ENCODE assay signal across 8 cellular contexts in genomic region chr12:30753761-30754382, GRCh38. TPM values are rescaled to one million over a fixed set of nuclear protein-coding genes. Genes with fewer than 3 reads are reported as not detected.
A peak's percentile ranks its signal among the peaks of the same experiment; 100 is the strongest.
DNase-seq lines count a peak whose midpoint lies in the region; ATAC-seq, FAIRE-seq and TF ChIP-seq lines count a peak whose summit lies in the region.

No MANE protein-coding gene starts in this region.

- H3F3A ChIP-seq in neural progenitor cell (ENCODE audit: low read depth): peaks cover 29% of the 10 kb centered on the region

- peak overlapping the region; percentile 93 for H3K27ac Mint-ChIP-seq in neural progenitor cell

- H3K27ac ChIP-seq in ACC112 (ENCODE audit: low read depth, low read length) (peak overlapping the region; percentile 28), endothelial cell of umbilical vein (ENCODE audit: insufficient read depth, low read depth, low read length) (peak overlapping the region; percentile 14), neural progenitor cell (peak overlapping the region; percentile 88)

- intact Hi-C loops in endothelial cell of umbilical vein (cut with micrococcal nuclease): loop anchor here (1.0 kb wide), 3 partner anchors 41 to 59 kb away; partner anchors contain the start of gene IPO8

- CTCF ChIA-PET in endothelial cell of umbilical vein (lab: Charles Lee): interaction anchor here (0.8 to 5.2 kb wide), 16 partner anchors 9 to 58 kb away, joined by 3 to 55 read pairs (median 5); partner anchors contain the start of gene IPO8

- H4K20me1 ChIP-seq in endothelial cell of umbilical vein (replicated peaks; ENCODE audit: control insufficient read depth, extremely low read depth, insufficient read depth, low read length) (no peaks in the 10 kb centered on the region), neural progenitor cell (ENCODE audit: low read depth) (peaks cover 17% of the 10 kb centered on the region)

- H3K79me2 ChIP-seq in ACC112 (ENCODE audit: control insufficient read depth, insufficient read depth, low read length, unreplicated experiment) (peaks cover 53% of the 10 kb centered on the region), endothelial cell of umbilical vein (ENCODE audit: control insufficient read depth, insufficient read depth, low read length) (peaks cover 49% of the 10 kb centered on the region), neural progenitor cell (ENCODE audit: low read depth) (peaks cover 51% of the 10 kb centered on the region)

- FAIRE-seq in endothelial cell of umbilical vein (lab: Jason Lieb, UNC): no peak

- H3K36me3 Mint-ChIP-seq in neural progenitor cell: peaks cover 13% of the 10 kb centered on the region

- H3K27me3 ChIP-seq in ACC112 (ENCODE audit: insufficient read depth, low read length): no peaks in the 10 kb centered on the region
- no peaks in the 10 kb centered on the region for H3K27me3 ChIP-seq in endothelial cell of umbilical vein (ENCODE audit: control insufficient read depth in 2 of 2, insufficient read depth in 2 of 2, low read length in 2 of 2)
- H3K27me3 ChIP-seq in neural progenitor cell: peaks cover 15% of the 10 kb centered on the region

- H2AFZ ChIP-seq in ACC112 (ENCODE audit: low read length, unreplicated experiment): peak overlapping the region; percentile 10
- H2AFZ ChIP-seq in endothelial cell of umbilical vein (ENCODE audit: low read depth, low read length): peak overlapping the region; percentile 0
- peak overlapping the region; percentile 86 for H2AFZ ChIP-seq in neural progenitor cell (replicated peaks)

- no TSS peak for BruUV-seq in endothelial cell of umbilical vein (replicated peaks; lab: Mats Ljungman, UMichigan)

- H3K9ac ChIP-seq in endothelial cell of umbilical vein (replicated peaks; ENCODE audit: extremely low read depth, insufficient read depth, low read length): peak overlapping the region; percentile 29
- H3K9ac ChIP-seq in neural progenitor cell: peak overlapping the region; percentile 55

- H3K27me3 Mint-ChIP-seq in neural progenitor cell (ENCODE audit: insufficient read depth, low read depth): no peaks in the 10 kb centered on the region

- H3K4me1 ChIP-seq in ACC112 (ENCODE audit: control insufficient read depth, insufficient read depth, low read length, unreplicated experiment) (peaks cover 44% of the 10 kb centered on the region), endothelial cell of umbilical vein (ENCODE audit: control insufficient read depth, extremely low read depth, insufficient read depth, low read length) (peaks cover 15% of the 10 kb centered on the region), neural progenitor cell (peaks cover 14% of the 10 kb centered on the region)

- H3K36me3 ChIP-seq in ACC112 (ENCODE audit: insufficient read depth, low read length) (no peaks in the 10 kb centered on the region), endothelial cell of umbilical vein (ENCODE audit: control insufficient read depth in 2 of 2, extremely low read depth in 1 of 2, insufficient read depth in 2 of 2, low read length in 2 of 2) (peaks cover 0 to 1% of the 10 kb centered on the region in 2 experiments), neural progenitor cell (no peaks in the 10 kb centered on the region)

- no peaks in the 10 kb centered on the region for H3K9me1 ChIP-seq in endothelial cell of umbilical vein (replicated peaks; ENCODE audit: control insufficient read depth, extremely low read depth, insufficient read depth, low read length)

- no peaks in the 10 kb centered on the region for H3K9me3 Mint-ChIP-seq in neural progenitor cell

- H3K9me3 ChIP-seq in endothelial cell of umbilical vein (replicated peaks; ENCODE audit: control insufficient read depth, insufficient read depth, low read length): no peaks in the 10 kb centered on the region
- H3K9me3 ChIP-seq in neural progenitor cell (ENCODE audit: low read depth): no peaks in the 10 kb centered on the region

- no peak for TF ChIP-seq CTCF in GM12875 (IDR thresholded peaks at IDR 0.05; ENCODE audit: borderline replicate concordance, insufficient read depth, low read depth, low read length)
- no peak for TF ChIP-seq CTCF in endothelial cell of umbilical vein (IDR thresholded peaks at IDR 0.05; ENCODE audit: extremely low read depth in 1 of 2, insufficient read depth in 1 of 2, low read depth in 1 of 2, low read length in 2 of 2)
- TF ChIP-seq CTCF in neural progenitor cell (IDR thresholded peaks at IDR 0.05): no peak

- H3K4me2 ChIP-seq in endothelial cell of umbilical vein (ENCODE audit: insufficient read depth, low read length): peak overlapping the region; percentile 55
- H3K4me2 ChIP-seq in neural progenitor cell: peak overlapping the region; percentile 94

- peak overlapping the region; percentile 97 for H3K4me3 Mint-ChIP-seq in neural progenitor cell

- no peak for ATAC-seq in HG02970 (IDR thresholded peaks at IDR 0.05; ENCODE audit: low FRiP score, unreplicated experiment)

- H3K4me3 ChIP-seq in ACC112 (ENCODE audit: low read depth, low read length): peak overlapping the region; percentile 86
- peak overlapping the region; percentile 68 for H3K4me3 ChIP-seq in GM12875 (ENCODE audit: low read depth, low read length)
- H3K4me3 ChIP-seq in endothelial cell of umbilical vein (replicated peaks in 1 of 3; ENCODE audit: insufficient read depth in 1 of 3, low read depth in 1 of 3, low read length in 3 of 3): peak overlapping the region; percentile 7 to 70 (median 48)
- H3K4me3 ChIP-seq in neural progenitor cell: peak overlapping the region; percentile 80

- POLR2A ChIA-PET in endothelial cell of umbilical vein (lab: Charles Lee): interaction anchor here (1.0 to 2.8 kb wide), 2 partner anchors 39 to 42 kb away, joined by 4 to 22 read pairs; no protein-coding TSS in a partner anchor

- DNase-seq in RPMI8226 (peak; percentile 33), endothelial cell of umbilical vein (ENCODE audit: low read depth, low spot score) (peak; percentile 31), neural progenitor cell (ENCODE audit: low spot score) (peak; percentile 2), NCI-H2029 (lab: John Stamatoyannopoulos, UW) (no peak), MV-4-11 (lab: John Stamatoyannopoulos, UW) (no peak)

- TF ChIP-seq POLR2A in endothelial cell of umbilical vein (IDR thresholded peaks at IDR 0.05; ENCODE audit: low read depth, low read length): no peak

- dilution Hi-C loops in endothelial cell of umbilical vein (cut with MboI; ENCODE audit: extremely low pct_ligation_motif_present, low sequenced_read_pairs): no loop called here

- H3K4me1 Mint-ChIP-seq in neural progenitor cell: peaks cover 34% of the 10 kb centered on the region

TF ChIP-seq in endothelial cell of umbilical vein, 7 proteins besides CTCF, POLR2A, EP300 and RAD21:
- TF ChIP-seq, protein P1, sequence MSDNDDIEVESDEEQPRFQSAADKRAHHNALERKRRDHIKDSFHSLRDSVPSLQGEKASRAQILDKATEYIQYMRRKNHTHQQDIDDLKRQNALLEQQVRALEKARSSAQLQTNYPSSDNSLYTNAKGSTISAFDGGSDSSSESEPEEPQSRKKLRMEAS (IDR thresholded peaks at IDR 0.05; ENCODE audit: insufficient read depth, insufficient read length): no peak
- no peak for TF ChIP-seq JUN (IDR thresholded peaks at IDR 0.05; ENCODE audit: borderline replicate concordance, insufficient read depth, insufficient read length, low read depth)
- no peak for TF ChIP-seq FOS (IDR thresholded peaks at IDR 0.05; ENCODE audit: borderline replicate concordance, insufficient read depth, low read length)
- TF ChIP-seq POLR2AphosphoS5 (IDR thresholded peaks at IDR 0.05; ENCODE audit: insufficient read depth, low read depth, low read length): no peak
- no peak for TF ChIP-seq GATA2 (IDR thresholded peaks at IDR 0.05; ENCODE audit: insufficient read depth, insufficient read length, low read depth, low read length)
- TF ChIP-seq EZH2 (IDR thresholded peaks at IDR 0.05; ENCODE audit: borderline replicate concordance, low read depth, low read length, severe bottlenecking): no peak
- no peak for TF ChIP-seq MYC (IDR thresholded peaks at IDR 0.05; ENCODE audit: low read depth, low read length)

RNA-seq across cellular contexts. Expression of gene CAPRIN2, which starts 0.9 kb away (rescaled TPM):
- 25.0 and 29.9 TPM in 2 replicates for total RNA-seq in endothelial cell of umbilical vein
- polyA plus RNA-seq in endothelial cell of umbilical vein: 11.3 and 13.5 TPM in 2 replicates
- 8.0 and 9.2 TPM in 2 replicates for polyA plus RNA-seq in endothelial cell of umbilical vein (2011; cell fraction: cytosol; rRNA removed)
- 95.4 and 104 TPM in 2 replicates for polyA plus RNA-seq in endothelial cell of umbilical vein (2011; cell fraction: nucleus; rRNA removed)
- polyA plus RNA-seq in endothelial cell of umbilical vein (2012): 24.2 and 25.2 TPM in 2 replicates
- polyA minus RNA-seq in endothelial cell of umbilical vein: 13.4 and 19.5 TPM in 2 replicates
- polyA minus RNA-seq in endothelial cell of umbilical vein (2011; cell fraction: cytosol; rRNA and poly(A)+ RNA removed): 7.1 TPM
- 31.7 and 44.6 TPM in 2 replicates for polyA minus RNA-seq in endothelial cell of umbilical vein (2011; cell fraction: nucleus; rRNA and poly(A)+ RNA removed)
- 49.9 and 53.2 TPM in 2 replicates for total RNA-seq in neural progenitor cell (ENCODE audit: low replicate concordance)

RNA-seq across cellular contexts. Expression of gene IPO8, which starts 58.2 kb away (rescaled TPM):
- total RNA-seq in endothelial cell of umbilical vein (44.7 and 52.5 TPM in 2 replicates), neural progenitor cell (ENCODE audit: low replicate concordance) (26.6 and 54.5 TPM in 2 replicates)
- 5.1 and 7.2 TPM in 2 replicates for polyA plus RNA-seq in endothelial cell of umbilical vein
- 8.5 and 8.8 TPM in 2 replicates for polyA plus RNA-seq in endothelial cell of umbilical vein (2011; cell fraction: cytosol; rRNA removed)
- 22.6 and 24.3 TPM in 2 replicates for polyA plus RNA-seq in endothelial cell of umbilical vein (2011; cell fraction: nucleus; rRNA removed)
- 26.9 and 33.4 TPM in 2 replicates for polyA plus RNA-seq in endothelial cell of umbilical vein (2012)
- 40.9 and 55.9 TPM in 2 replicates for polyA minus RNA-seq in endothelial cell of umbilical vein
- 20.1 TPM for polyA minus RNA-seq in endothelial cell of umbilical vein (2011; cell fraction: cytosol; rRNA and poly(A)+ RNA removed)
- 24.5 and 49.5 TPM in 2 replicates for polyA minus RNA-seq in endothelial cell of umbilical vein (2011; cell fraction: nucleus; rRNA and poly(A)+ RNA removed)

Comparison
In these comparisons a context has a peak if more than half of its experiments do, and no peak if none do; other contexts are left out.
1. H2AFZ ChIP-seq: peak in every context shown above with its lines; median percentile 86 in neural progenitor cell; 10 in ACC112; 0 in endothelial cell of umbilical vein.
2. H3K27ac ChIP-seq: peak in every context shown above with its lines; median percentile 88 in neural progenitor cell; 28 in ACC112; 14 in endothelial cell of umbilical vein.
3. DNase-seq: peak in RPMI8226 (single experiment), endothelial cell of umbilical vein (single experiment) and neural progenitor cell (single experiment); none in NCI-H2029 (single experiment) and MV-4-11 (single experiment).
4. Peak in every context shown above with its lines, with median percentiles within 50 percentile points of each other: H3K4me3 ChIP-seq.